In genomic region chr16:89401641-89402445, GRCh38 we compare ENCODE assay signal across 11 cellular contexts.
DNase-seq lines count a peak whose midpoint lies in the region; ATAC-seq and TF ChIP-seq lines count a peak whose summit lies in the region.
"Had no signal": no experiment of that assay in that cellular context is flagged by ENCODE, and none has a peak within 500 bp of the region (broad histone marks: within the 10 kb centered on the region; RNA-seq: fewer than 3 reads in every experiment).

No MANE protein-coding gene starts in this region.

- H3K4me3 Mint-ChIP-seq in HFFc6 (peak overlapping the region; percentile 65), brain (peak overlapping the region in 1 of 5 experiments; percentile 60), mesothelial cell of epicardium (peak overlapping the region; percentile 31)

- H3K27ac ChIP-seq in coronary artery: no peak overlapping the region
- H3K27ac ChIP-seq: HL-60, upper lobe of right lung had no signal

- DNase-seq in BJ (ENCODE audit: low read depth) (peak; percentile 42), HFFc6 (peak; percentile 71), mesothelial cell of epicardium (ENCODE audit: low spot score in 2 of 2, unreplicated experiment in 2 of 2) (no peak), RKO (ENCODE audit: low spot score) (no peak), coronary artery (ENCODE audit: low spot score) (no peak)
- no peak for DNase-seq in activated effector memory CD4-positive, alpha-beta T cell treated with Interleukin-2 at 50 U/mL for 16 hours
- DNase-seq: upper lobe of right lung had no signal

- H3K27ac Mint-ChIP-seq in HFFc6 (peak overlapping the region; percentile 91), brain (peak overlapping the region; percentile 6 to 96 (median 78)), mesothelial cell of epicardium (peak overlapping the region; percentile 97)

- H3K4me1 Mint-ChIP-seq in HFFc6 (ENCODE audit: low read depth) (peaks cover 52% of the 10 kb centered on the region), brain (peaks cover 66% of the 10 kb centered on the region), mesothelial cell of epicardium (peaks cover 57% of the 10 kb centered on the region)

- H3K9me3 Mint-ChIP-seq in HFFc6: no peaks in the 10 kb centered on the region
- no peaks in the 10 kb centered on the region for H3K9me3 Mint-ChIP-seq in brain
- no peaks in the 10 kb centered on the region for H3K9me3 Mint-ChIP-seq in mesothelial cell of epicardium

- CTCF ChIA-PET in BJ (lab: Yijun Ruan, JAX): interaction anchor here (0.6 kb wide), 1 partner anchor 83 kb away, joined by 3 read pairs; no protein-coding TSS in a partner anchor

- ATAC-seq in HG02588 (IDR thresholded peaks at IDR 0.05; ENCODE audit: unreplicated experiment): no peak
- ATAC-seq: left lobe of liver had no signal

- POLR2A ChIA-PET in BJ (lab: Charles Lee): no interaction called here

- H3K36me3 Mint-ChIP-seq in HFFc6 (ENCODE audit: low read depth) (peaks cover 7% of the 10 kb centered on the region; the same call in 1 of the 2 replicates), brain (peaks cover 8% of the 10 kb centered on the region), mesothelial cell of epicardium (no peaks in the 10 kb centered on the region)

- peaks cover 1% of the 10 kb centered on the region; the same call in 1 of the 2 replicates for H3K36me3 ChIP-seq in BJ (ENCODE audit: control insufficient read depth, insufficient read depth, low read length)
- H3K36me3 ChIP-seq: upper lobe of right lung had no signal

- H3K27me3 ChIP-seq in BJ (ENCODE audit: control insufficient read depth, insufficient read depth, low read length): no peaks in the 10 kb centered on the region
- H3K27me3 ChIP-seq: upper lobe of right lung had no signal

- H3K27me3 Mint-ChIP-seq in HFFc6 (ENCODE audit: insufficient read depth) (peaks cover 14% of the 10 kb centered on the region), brain (no peaks in the 10 kb centered on the region), mesothelial cell of epicardium (ENCODE audit: low read depth) (no peaks in the 10 kb centered on the region)

- H3K4me3 ChIP-seq in BJ (ENCODE audit: low read depth, low read length): no peak overlapping the region
- no peak overlapping the region for H3K4me3 ChIP-seq in coronary artery
- H3K4me3 ChIP-seq: upper lobe of right lung had no signal

- no peak for TF ChIP-seq CTCF in BJ (IDR thresholded peaks at IDR 0.05; ENCODE audit: insufficient read depth, low read depth, low read length)
- no peak for TF ChIP-seq CTCF in HFFc6 (IDR thresholded peaks at IDR 0.05)
- TF ChIP-seq CTCF in brain (conservative IDR thresholded peaks at IDR 0.05): no peak
- TF ChIP-seq CTCF in mesothelial cell of epicardium (IDR thresholded peaks at IDR 0.05; ENCODE audit: unreplicated experiment): no peak
- TF ChIP-seq CTCF in coronary artery (IDR thresholded peaks at IDR 0.05): no peak

Comparison
In these comparisons a context has a peak if more than half of its experiments do, and no peak if none do; other contexts are left out.
1. DNase-seq: peak in BJ (single experiment) and HFFc6 (single experiment); none in mesothelial cell of epicardium (0 of 2), RKO (single experiment), coronary artery (single experiment) and activated effector memory CD4-positive, alpha-beta T cell treated with Interleukin-2 at 50 U/mL for 16 hours (single experiment).
2. Peak in every context shown above with its lines, with median percentiles within 50 percentile points of each other: H3K27ac Mint-ChIP-seq.